2 cellular contexts compared by ENCODE assay signal in the genomic region with DNA sequence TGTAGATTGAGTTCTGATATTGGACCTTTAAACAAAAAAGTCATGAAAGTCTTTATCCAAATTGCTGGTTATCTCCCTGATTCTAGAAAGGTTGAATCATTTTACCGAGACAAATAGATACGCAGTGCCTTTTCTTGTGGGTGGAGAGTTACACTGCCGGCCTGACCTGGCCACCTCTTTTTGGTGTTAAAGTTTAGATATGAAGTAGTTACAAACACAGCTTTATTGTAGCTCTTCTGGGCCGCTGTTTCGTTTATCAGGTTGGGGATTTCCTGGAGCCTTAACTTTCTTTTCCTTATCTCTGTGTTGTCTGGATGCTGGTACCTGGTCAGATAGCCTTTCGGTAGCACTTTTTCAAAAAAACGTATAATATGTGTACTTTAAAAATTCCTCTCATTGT.
TF ChIP-seq lines count a peak whose summit lies in the region.

No MANE protein-coding gene starts in this region.

TF ChIP-seq in IMR-90, 13 proteins besides CTCF, POLR2A, EP300 and RAD21:
- no peak for TF ChIP-seq BHLHE40 (IDR thresholded peaks at IDR 0.05; ENCODE audit: low read depth, low read length)
TF ChIP-seq in IMR-90: peak in this region for 0.

TF ChIP-seq in endothelial cell of umbilical vein, 7 proteins besides CTCF, POLR2A, EP300 and RAD21:
- TF ChIP-seq POLR2AphosphoS5 (IDR thresholded peaks at IDR 0.05; ENCODE audit: insufficient read depth, low read depth, low read length) (no peak), JUN (IDR thresholded peaks at IDR 0.05; ENCODE audit: borderline replicate concordance, insufficient read depth, insufficient read length, low read depth) (no peak), MYC (IDR thresholded peaks at IDR 0.05; ENCODE audit: low read depth, low read length) (no peak), MAX (IDR thresholded peaks at IDR 0.05; ENCODE audit: insufficient read depth, insufficient read length) (no peak), FOS (IDR thresholded peaks at IDR 0.05; ENCODE audit: borderline replicate concordance, insufficient read depth, low read length) (no peak), GATA2 (IDR thresholded peaks at IDR 0.05; ENCODE audit: insufficient read depth, insufficient read length, low read depth, low read length) (no peak), EZH2 (IDR thresholded peaks at IDR 0.05; ENCODE audit: borderline replicate concordance, low read depth, low read length, severe bottlenecking) (no peak)
